8 cellular contexts compared by ENCODE assay signal in the genomic region with DNA sequence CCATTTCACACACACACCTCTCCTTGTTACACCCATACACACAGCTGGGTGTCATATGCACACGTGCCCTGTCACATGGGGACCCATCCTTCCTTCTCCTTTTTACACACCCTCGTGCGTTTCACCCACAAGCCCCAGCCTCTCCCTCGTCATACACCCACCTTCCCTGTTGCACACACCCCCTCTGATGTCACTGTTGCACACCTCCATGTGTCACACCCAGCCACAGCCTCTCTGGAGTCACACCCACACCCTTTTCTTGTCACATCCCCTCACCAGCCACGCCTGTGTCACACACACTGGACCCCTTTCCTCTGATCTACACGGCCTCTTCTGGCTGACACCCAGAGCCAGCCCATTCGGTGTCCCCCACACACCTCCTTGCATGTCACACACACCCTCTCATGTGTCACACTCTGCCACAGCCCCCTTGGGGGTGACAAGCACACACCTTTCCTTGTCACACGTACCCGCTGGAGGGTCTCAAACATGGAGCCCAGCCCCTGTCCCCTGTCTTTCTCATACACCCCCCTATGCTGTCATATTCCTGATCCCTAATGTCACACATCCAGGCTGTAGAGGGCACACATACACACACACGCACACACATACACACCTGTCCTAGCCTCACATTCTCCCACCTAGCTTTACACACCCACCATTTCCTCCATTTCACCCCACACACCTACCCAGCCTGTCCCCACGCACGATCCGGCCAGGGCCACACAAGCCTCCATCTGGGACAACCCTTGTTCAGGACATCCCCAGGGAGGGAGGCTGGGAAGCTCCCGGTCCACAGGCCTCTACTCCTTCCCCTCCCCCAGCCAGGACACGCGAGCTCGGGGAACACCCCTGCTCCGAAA. TPM values are rescaled to one million over a fixed set of nuclear protein-coding genes. Genes with fewer than 3 reads are reported as not detected.
DNase-seq lines count a peak whose midpoint lies in the region; ATAC-seq, FAIRE-seq and TF ChIP-seq lines count a peak whose summit lies in the region.

No MANE protein-coding gene starts in this region.

- no peak overlapping the region for H3K14ac ChIP-seq in mesenchymal stem cell (ENCODE audit: low read length in 2 of 2)

- TF ChIP-seq CTCF in K562 (IDR thresholded peaks at IDR 0.05 in 2 of 3, conservative IDR thresholded peaks at IDR 0.05 in 1 of 3; ENCODE audit: insufficient read depth in 2 of 3, low read depth in 1 of 3, low read length in 3 of 3) (no peak), upper lobe of right lung (IDR thresholded peaks at IDR 0.05) (no peak), MM.1S (IDR thresholded peaks at IDR 0.05; ENCODE audit: low read length) (no peak)

- no TSS peak for BruUV-seq in K562 (replicated peaks; lab: Mats Ljungman, UMichigan)

- no peak overlapping the region for H3K4me3 ChIP-seq in K562
- peak overlapping the region; percentile 46 for H3K4me3 ChIP-seq in upper lobe of right lung
- no peak overlapping the region for H3K4me3 ChIP-seq in mesenchymal stem cell (ENCODE audit: insufficient read depth in 1 of 2, low read depth in 1 of 2, low read length in 2 of 2)
- H3K4me3 ChIP-seq in MM.1S (ENCODE audit: low read length): no peak overlapping the region

- FAIRE-seq in K562 (lab: Jason Lieb, UNC): no peak

- in situ Hi-C loops in K562 (cut with MboI): no loop called here

- H2BK120ac ChIP-seq in mesenchymal stem cell (ENCODE audit: low read depth, low read length): no peak overlapping the region

- H3K79me1 ChIP-seq in mesenchymal stem cell (replicated peaks; ENCODE audit: low read length, poor library complexity, severe bottlenecking): no peaks in the 10 kb centered on the region

- H3K27me3 ChIP-seq in K562 (ENCODE audit: control insufficient read depth in 2 of 2, insufficient read depth in 2 of 2, low read length in 2 of 2) (peaks cover 24 to 54% of the 10 kb centered on the region in 2 experiments), upper lobe of right lung (peaks cover 57% of the 10 kb centered on the region), mesenchymal stem cell (ENCODE audit: control insufficient read depth in 1 of 2, insufficient read depth in 1 of 2, low read length in 2 of 2) (peaks cover 65 to 79% of the 10 kb centered on the region in 2 experiments), MM.1S (replicated peaks; ENCODE audit: insufficient read depth, low read length) (peaks cover 87% of the 10 kb centered on the region)

- H2AFZ ChIP-seq in K562 (ENCODE audit: low read depth, low read length) (no peak overlapping the region), mesenchymal stem cell (ENCODE audit: low read depth, low read length) (no peak overlapping the region), MM.1S (ENCODE audit: low read length) (no peak overlapping the region)

- H3K36me3 ChIP-seq in K562 (ENCODE audit: control insufficient read depth, insufficient read depth, low read length): no peaks in the 10 kb centered on the region
- no peaks in the 10 kb centered on the region for H3K36me3 ChIP-seq in upper lobe of right lung
- H3K36me3 ChIP-seq in mesenchymal stem cell (ENCODE audit: control insufficient read depth in 1 of 2, insufficient read depth in 2 of 2, low read depth in 1 of 2, low read length in 2 of 2): no peaks in the 10 kb centered on the region
- H3K36me3 ChIP-seq in MM.1S (replicated peaks; ENCODE audit: insufficient read depth, low read length): no peaks in the 10 kb centered on the region

- H4K91ac ChIP-seq in mesenchymal stem cell (ENCODE audit: low read length): no peak overlapping the region

- WGBS in K562 (ENCODE audit: insufficient coverage, low coverage, missing lambda C conversion rate): 3% methylated on average over 17 of the region's 18 CpGs
- WGBS in mesenchymal stem cell: 57% methylated on average over 17 of the region's 18 CpGs

- no peak overlapping the region for H4K8ac ChIP-seq in mesenchymal stem cell (ENCODE audit: low read length)

- no peak for TF ChIP-seq POLR2A in K562 (conservative IDR thresholded peaks at IDR 0.05)

- H2BK12ac ChIP-seq in mesenchymal stem cell (ENCODE audit: low read length in 2 of 2): no peak overlapping the region

- H3K4ac ChIP-seq in mesenchymal stem cell (ENCODE audit: low read depth in 1 of 2, low read length in 2 of 2): no peak overlapping the region

- no peak overlapping the region for H2AK5ac ChIP-seq in mesenchymal stem cell (ENCODE audit: low read length, severe bottlenecking)

- H3K18ac ChIP-seq in mesenchymal stem cell (ENCODE audit: low read depth in 1 of 2, low read length in 2 of 2): no peak overlapping the region

- H3K27ac ChIP-seq in K562 (ENCODE audit: extremely low read depth, low read depth, low read length) (no peak overlapping the region), upper lobe of right lung (no peak overlapping the region), mesenchymal stem cell (ENCODE audit: low read length, poor library complexity, severe bottlenecking) (no peak overlapping the region), MM.1S (ENCODE audit: low read length) (no peak overlapping the region)

- H3K4me1 ChIP-seq in K562 (replicated peaks in 1 of 2; ENCODE audit: control insufficient read depth in 2 of 2, insufficient read depth in 2 of 2, low read length in 2 of 2) (peaks cover 0 to 21% of the 10 kb centered on the region in 2 experiments; a peak in 2 of 5 replicates), upper lobe of right lung (no peaks in the 10 kb centered on the region), mesenchymal stem cell (ENCODE audit: control insufficient read depth, insufficient read depth, low read depth, low read length) (peaks cover 5% of the 10 kb centered on the region), MM.1S (ENCODE audit: low read length) (no peaks in the 10 kb centered on the region)

- CTCF ChIA-PET in K562 (lab: Yijun Ruan, JAX; ENCODE audit: low intra/inter-chr PET ratio): no interaction called here

- ATAC-seq in K562 (no peak), upper lobe of right lung (peak; percentile 52)

- H3K23ac ChIP-seq in mesenchymal stem cell (ENCODE audit: low read length in 2 of 2): no peak overlapping the region

- H3K79me2 ChIP-seq in K562 (ENCODE audit: control insufficient read depth, insufficient read depth, low read length) (no peaks in the 10 kb centered on the region), MM.1S (ENCODE audit: low read length) (no peaks in the 10 kb centered on the region)

- DNase-seq in activated effector memory CD4-positive, alpha-beta T cell treated with anti-CD3 and anti-CD28 coated beads, Interleukin-2, amount 50 U/mL, for 16 hours: peak; percentile 65
- no peak for DNase-seq in activated effector memory CD4-positive, alpha-beta T cell treated with Interleukin-2 at 50 U/mL for 16 hours
- DNase-seq in K562 (ENCODE audit: extremely low read depth in 1 of 4, low spot score in 3 of 4): peak in 2 of 4 experiments; percentile 29 to 32
- DNase-seq in medulla oblongata (ENCODE audit: extremely low spot score): peak; percentile 43
- no peak for DNase-seq in upper lobe of right lung
- DNase-seq in mesenchymal stem cell: no peak
- DNase-seq in glomerular visceral epithelial cell (ENCODE audit: extremely low spot score): no peak
- no peak for DNase-seq in MM.1S

- H3K9me2 ChIP-seq in MM.1S (replicated peaks; ENCODE audit: insufficient read depth, low read length): no peaks in the 10 kb centered on the region

- no peaks in the 10 kb centered on the region for H3K9me1 ChIP-seq in K562 (ENCODE audit: control insufficient read depth, insufficient read depth, low read length)

- no peaks in the 10 kb centered on the region for H3F3A ChIP-seq in MM.1S (ENCODE audit: insufficient read depth, low read length)

- POLR2A ChIA-PET in K562 (lab: Yijun Ruan, JAX): interaction anchor here (0.9 kb wide), 1 partner anchor 23 kb away, joined by 3 read pairs; the partner anchor contains the start of gene CCDC61

- no peak overlapping the region for H2BK5ac ChIP-seq in mesenchymal stem cell (ENCODE audit: low read depth, low read length, poor library complexity, severe bottlenecking)

- H3K9me3 ChIP-seq in K562 (replicated peaks; ENCODE audit: control insufficient read depth, insufficient read depth, low read depth, low read length): no peaks in the 10 kb centered on the region
- H3K9me3 ChIP-seq in upper lobe of right lung: no peaks in the 10 kb centered on the region
- no peaks in the 10 kb centered on the region for H3K9me3 ChIP-seq in mesenchymal stem cell (ENCODE audit: control insufficient read depth, low read length)
- no peaks in the 10 kb centered on the region for H3K9me3 ChIP-seq in MM.1S (replicated peaks; ENCODE audit: insufficient read depth, low read length)

- H3K9ac ChIP-seq in K562 (ENCODE audit: insufficient read depth in 1 of 2, low read depth in 2 of 2, low read length in 2 of 2) (no peak overlapping the region), mesenchymal stem cell (ENCODE audit: low read length) (no peak overlapping the region), MM.1S (ENCODE audit: low read length) (no peak overlapping the region)

- TF ChIP-seq EP300 in K562 (IDR thresholded peaks at IDR 0.05; ENCODE audit: low read length): no peak

- no peak for TF ChIP-seq RAD21 in K562 (CRISPR knock-in tag; conservative IDR thresholded peaks at IDR 0.05 in 1 of 2, IDR thresholded peaks at IDR 0.05 in 1 of 2)

- H4K20me1 ChIP-seq in K562 (replicated peaks; ENCODE audit: control insufficient read depth, insufficient read depth, low read length) (peaks cover 13% of the 10 kb centered on the region), MM.1S (ENCODE audit: insufficient read depth, low read length) (no peaks in the 10 kb centered on the region)

- H3K4me2 ChIP-seq in K562 (ENCODE audit: insufficient read depth, low read length) (no peak overlapping the region), mesenchymal stem cell (ENCODE audit: low read length, poor library complexity, severe bottlenecking) (no peak overlapping the region), MM.1S (ENCODE audit: low read depth, low read length) (no peak overlapping the region)

- H2BK15ac ChIP-seq in mesenchymal stem cell (ENCODE audit: low read depth, poor library complexity, severe bottlenecking): no peak overlapping the region

- intact Hi-C loops in K562 (cut with micrococcal nuclease): no loop called here
- intact Hi-C loops in upper lobe of right lung (cut with DNase I): no loop called here

RNA-seq across cellular contexts. Expression of gene NOVA2, which starts 1.4 kb away (rescaled TPM):
- total RNA-seq in K562 (2011; cell fraction: chromatin; rRNA removed; ENCODE audit: low replicate concordance): not detected in 2 replicates
- total RNA-seq in K562 (2011; cell fraction: nucleolus; rRNA removed): not detected in 2 replicates
- not detected in 2 replicates for total RNA-seq in K562 (2011; cell fraction: nucleoplasm; rRNA removed)
- total RNA-seq in K562 (2014; rRNA removed): not detected in 2 replicates
- not detected in 2 replicates for total RNA-seq in K562 (2014; rRNA removed; fragmentation: Illumina TruSeq; extraction: Trizol)
- not detected in 2 replicates for total RNA-seq in K562 (2015; rRNA removed; fragmentation: Illumina TruSeq; extraction: Trizol)
- not detected in 2 replicates for total RNA-seq in K562 (2021)
- not detected in 2 replicates for polyA plus RNA-seq in K562 (2011; rRNA removed)
- polyA plus RNA-seq in K562 (2011; cell fraction: cytosol; rRNA removed): not detected in 2 replicates
- not detected in 2 replicates for polyA plus RNA-seq in K562 (2011; cell fraction: nucleus; rRNA removed)
- polyA plus RNA-seq in K562 (2012): 0.03 TPM in 1 of 2 replicates, not detected in the other
- not detected in 2 replicates for polyA plus RNA-seq in K562 (2014; fragmentation: Illumina TruSeq; extraction: Trizol)
- polyA plus RNA-seq in K562 (2014; fragmentation: Nextera tagmentation; extraction: Ambion mirVana): not detected
- polyA plus RNA-seq in K562 (2014; rRNA removed): not detected in 2 replicates
- not detected in 2 replicates for polyA minus RNA-seq in K562 (2011; rRNA and poly(A)+ RNA removed)
- polyA minus RNA-seq in K562 (2011; cell fraction: cytosol; rRNA and poly(A)+ RNA removed): not detected in 2 replicates
- not detected in 2 replicates for polyA minus RNA-seq in K562 (2011; cell fraction: nucleus; rRNA and poly(A)+ RNA removed)
- total RNA-seq in upper lobe of right lung: 21.2 TPM
- polyA plus RNA-seq in mesenchymal stem cell (2013, experiment 1 of 2): 0.03 TPM
- polyA plus RNA-seq in mesenchymal stem cell (2013, experiment 2 of 2): 0.03 TPM

RNA-seq across cellular contexts. Expression of gene CCDC61, which starts 23.0 kb away (rescaled TPM):
- total RNA-seq in K562 (2011; cell fraction: chromatin; rRNA removed; ENCODE audit: low replicate concordance): 26.3 and 56.0 TPM in 2 replicates
- total RNA-seq in K562 (2011; cell fraction: nucleolus; rRNA removed): 42.4 and 47.0 TPM in 2 replicates
- total RNA-seq in K562 (2011; cell fraction: nucleoplasm; rRNA removed): 31.0 and 36.6 TPM in 2 replicates
- total RNA-seq in K562 (2014; rRNA removed): 19.8 and 21.5 TPM in 2 replicates
- total RNA-seq in K562 (2014; rRNA removed; fragmentation: Illumina TruSeq; extraction: Trizol): 4.9 and 5.4 TPM in 2 replicates
- 10.3 and 11.4 TPM in 2 replicates for total RNA-seq in K562 (2015; rRNA removed; fragmentation: Illumina TruSeq; extraction: Trizol)
- total RNA-seq in K562 (2021): 26.3 and 27.0 TPM in 2 replicates
- 10.6 and 12.4 TPM in 2 replicates for polyA plus RNA-seq in K562 (2011; rRNA removed)
- polyA plus RNA-seq in K562 (2011; cell fraction: cytosol; rRNA removed): 10.4 and 25.4 TPM in 2 replicates
- polyA plus RNA-seq in K562 (2011; cell fraction: nucleus; rRNA removed): 41.2 and 57.4 TPM in 2 replicates
- 19.9 and 20.3 TPM in 2 replicates for polyA plus RNA-seq in K562 (2012)
- polyA plus RNA-seq in K562 (2014; fragmentation: Illumina TruSeq; extraction: Trizol): 9.4 and 15.5 TPM in 2 replicates
- under 1 TPM; 0.07 to 0.59 TPM for polyA plus RNA-seq in K562 (2014; fragmentation: Nextera tagmentation; extraction: Ambion mirVana)
- polyA plus RNA-seq in K562 (2014; rRNA removed): 20.9 and 21.4 TPM in 2 replicates
- polyA minus RNA-seq in K562 (2011; rRNA and poly(A)+ RNA removed): 2.8 and 5.2 TPM in 2 replicates
- 12.0 and 13.0 TPM in 2 replicates for polyA minus RNA-seq in K562 (2011; cell fraction: cytosol; rRNA and poly(A)+ RNA removed)
- 19.5 and 24.2 TPM in 2 replicates for polyA minus RNA-seq in K562 (2011; cell fraction: nucleus; rRNA and poly(A)+ RNA removed)
- total RNA-seq in upper lobe of right lung: 15.4 TPM
- polyA plus RNA-seq in mesenchymal stem cell (2013, experiment 1 of 2): 3.0 TPM
- 2.9 TPM for polyA plus RNA-seq in mesenchymal stem cell (2013, experiment 2 of 2)

RNA-seq across cellular contexts. Expression of gene PGLYRP1, which starts 50.5 kb away (rescaled TPM):
- total RNA-seq in K562 (2011; cell fraction: chromatin; rRNA removed; ENCODE audit: low replicate concordance): not detected in 2 replicates
- total RNA-seq in K562 (2011; cell fraction: nucleolus; rRNA removed): not detected in 2 replicates
- not detected in 2 replicates for total RNA-seq in K562 (2011; cell fraction: nucleoplasm; rRNA removed)
- total RNA-seq in K562 (2014; rRNA removed): not detected in 2 replicates
- total RNA-seq in K562 (2014; rRNA removed; fragmentation: Illumina TruSeq; extraction: Trizol): not detected in 2 replicates
- not detected in 2 replicates for total RNA-seq in K562 (2015; rRNA removed; fragmentation: Illumina TruSeq; extraction: Trizol)
- total RNA-seq in K562 (2021): not detected in 2 replicates
- not detected in 2 replicates for polyA plus RNA-seq in K562 (2011; rRNA removed)
- not detected in 2 replicates for polyA plus RNA-seq in K562 (2011; cell fraction: cytosol; rRNA removed)
- not detected in 2 replicates for polyA plus RNA-seq in K562 (2011; cell fraction: nucleus; rRNA removed)
- polyA plus RNA-seq in K562 (2012): 0.20 and 0.25 TPM in 2 replicates
- polyA plus RNA-seq in K562 (2014; fragmentation: Illumina TruSeq; extraction: Trizol): not detected in 2 replicates
- not detected for polyA plus RNA-seq in K562 (2014; fragmentation: Nextera tagmentation; extraction: Ambion mirVana)
- polyA plus RNA-seq in K562 (2014; rRNA removed): not detected in 2 replicates
- not detected in 2 replicates for polyA minus RNA-seq in K562 (2011; rRNA and poly(A)+ RNA removed)
- polyA minus RNA-seq in K562 (2011; cell fraction: cytosol; rRNA and poly(A)+ RNA removed): not detected in 2 replicates
- polyA minus RNA-seq in K562 (2011; cell fraction: nucleus; rRNA and poly(A)+ RNA removed): not detected in 2 replicates
- 0.58 TPM for total RNA-seq in upper lobe of right lung
- polyA plus RNA-seq in mesenchymal stem cell (2013, experiment 1 of 2): not detected
- polyA plus RNA-seq in mesenchymal stem cell (2013, experiment 2 of 2): not detected

RNA-seq across cellular contexts. Expression of gene NANOS2, which starts 57.7 kb away (rescaled TPM):
- total RNA-seq in K562 (2011; cell fraction: chromatin; rRNA removed; ENCODE audit: low replicate concordance): not detected in 2 replicates
- not detected in 2 replicates for total RNA-seq in K562 (2011; cell fraction: nucleolus; rRNA removed)
- not detected in 2 replicates for total RNA-seq in K562 (2011; cell fraction: nucleoplasm; rRNA removed)
- total RNA-seq in K562 (2014; rRNA removed) (0.08 TPM in 1 of 2 replicates, not detected in the other), K562 (2014; rRNA removed; fragmentation: Illumina TruSeq; extraction: Trizol) (not detected in 2 replicates), K562 (2015; rRNA removed; fragmentation: Illumina TruSeq; extraction: Trizol) (not detected in 2 replicates), K562 (2021) (not detected in 2 replicates), upper lobe of right lung (not detected)
- polyA plus RNA-seq in K562 (2011; rRNA removed) (not detected in 2 replicates), K562 (2014; fragmentation: Illumina TruSeq; extraction: Trizol) (not detected in 2 replicates), K562 (2014; fragmentation: Nextera tagmentation; extraction: Ambion mirVana) (not detected), K562 (2014; rRNA removed) (not detected in 2 replicates)
- polyA plus RNA-seq in K562 (2011; cell fraction: cytosol; rRNA removed): not detected in 2 replicates
- polyA plus RNA-seq in K562 (2011; cell fraction: nucleus; rRNA removed): not detected in 2 replicates
- polyA plus RNA-seq in K562 (2012): not detected in 2 replicates
- polyA minus RNA-seq in K562 (2011; rRNA and poly(A)+ RNA removed): not detected in 2 replicates
- polyA minus RNA-seq in K562 (2011; cell fraction: cytosol; rRNA and poly(A)+ RNA removed): not detected in 2 replicates
- polyA minus RNA-seq in K562 (2011; cell fraction: nucleus; rRNA and poly(A)+ RNA removed): not detected in 2 replicates
- not detected for polyA plus RNA-seq in mesenchymal stem cell (2013, experiment 1 of 2)
- polyA plus RNA-seq in mesenchymal stem cell (2013, experiment 2 of 2): not detected

Comparison
In these comparisons a context has a peak if more than half of its experiments do, and no peak if none do; other contexts are left out.
1. DNase-seq: peak in activated effector memory CD4-positive, alpha-beta T cell treated with anti-CD3 and anti-CD28 coated beads, Interleukin-2, amount 50 U/mL, for 16 hours (single experiment) and medulla oblongata (single experiment); none in activated effector memory CD4-positive, alpha-beta T cell treated with Interleukin-2 at 50 U/mL for 16 hours (single experiment), upper lobe of right lung (single experiment), mesenchymal stem cell (single experiment), glomerular visceral epithelial cell (single experiment) and MM.1S (single experiment).
2. RNA of gene NOVA2, which starts 1.4 kb away (total RNA-seq): 21.2 TPM in upper lobe of right lung (single experiment); not detected in K562; every median in the first group is over 10 times any median in the second.